In genomic region chr2:157413342-157414035, GRCh38 we compare ENCODE assay signal across 9 cellular contexts. TPM values are rescaled to one million over a fixed set of nuclear protein-coding genes. Genes with fewer than 3 reads are reported as not detected.
A peak's percentile ranks its signal among the peaks of the same experiment; 100 is the strongest.
DNase-seq lines count a peak whose midpoint lies in the region; ATAC-seq and FAIRE-seq lines count a peak whose summit lies in the region.
"Had no signal": no experiment of that assay in that cellular context is flagged by ENCODE, and none has a peak within 500 bp of the region (broad histone marks: within the 10 kb centered on the region; RNA-seq: fewer than 3 reads in every experiment).

No MANE protein-coding gene starts in this region.

- H3K4me1 ChIP-seq in GM23248 (ENCODE audit: insufficient read depth), result no peaks in the 10 kb centered on the region

- no peak overlapping the region for H3K27ac ChIP-seq in GM23248
- H3K27ac ChIP-seq: C4-2B had no signal

- peaks cover 51% of the 10 kb centered on the region for H3K36me3 Mint-ChIP-seq in activated naive CD4-positive, alpha-beta T cell treated with anti-CD3 and anti-CD28 coated beads, Interleukin-2, amount 50 U/mL, for 24 hours

- H3F3A ChIP-seq in GM23248 (ENCODE audit: insufficient read depth), result no peaks in the 10 kb centered on the region

- in situ Hi-C loops in GM23248 (cut with MboI), result no loop called here

- no peaks in the 10 kb centered on the region for H3K9me3 ChIP-seq in GM23248 (ENCODE audit: low read depth)

- H3K79me2 ChIP-seq in GM23248 (ENCODE audit: insufficient read depth), result no peaks in the 10 kb centered on the region

- H3K36me3 ChIP-seq in GM23248 (ENCODE audit: low read depth), result no peaks in the 10 kb centered on the region

- H2AFZ ChIP-seq in GM23248, result no peak overlapping the region

- peak overlapping the region; percentile 100 for H3K27ac Mint-ChIP-seq in activated naive CD4-positive, alpha-beta T cell treated with anti-CD3 and anti-CD28 coated beads, Interleukin-2, amount 50 U/mL, for 24 hours

- no peaks in the 10 kb centered on the region for H3K9me2 ChIP-seq in GM23248 (ENCODE audit: insufficient read depth)

- H4K20me1 ChIP-seq in GM23248 (ENCODE audit: insufficient read depth), result no peaks in the 10 kb centered on the region

- DNase-seq in stimulated activated CD4-positive, alpha-beta T cell treated with anti-CD3 and anti-CD28 coated beads, Interleukin-12 subunit alpha, Interleukin-12 subunit beta, amount 100 ng/mL, for 48 hours (ENCODE audit: low read depth in 2 of 3, low spot score in 1 of 3), result peak in 2 of 3 donors; percentile 28 to 54
- no peak for DNase-seq in stimulated activated CD4-positive, alpha-beta T cell treated with anti-CD3 and anti-CD28 coated beads, Interleukin-12 subunit alpha, Interleukin-12 subunit beta, amount 100 ng/mL, for 4 hours
- DNase-seq in urothelium cell line (ENCODE audit: low spot score) (no peak), EL (no peak), NCI-H1436 treated with DMSO at 0.1 percent for 48 hours (lab: John Stamatoyannopoulos, UW) (no peak), GM23248 (no peak)

- FAIRE-seq in urothelium cell line (lab: Jason Lieb, UNC), result peak; percentile 73

- H3K27me3 ChIP-seq in GM23248 (replicated peaks; ENCODE audit: insufficient read depth), result no peaks in the 10 kb centered on the region

- peaks cover 6% of the 10 kb centered on the region for H3K9me3 Mint-ChIP-seq in activated naive CD4-positive, alpha-beta T cell treated with anti-CD3 and anti-CD28 coated beads, Interleukin-2, amount 50 U/mL, for 24 hours

- peaks cover 92% of the 10 kb centered on the region for H3K4me1 Mint-ChIP-seq in activated naive CD4-positive, alpha-beta T cell treated with anti-CD3 and anti-CD28 coated beads, Interleukin-2, amount 50 U/mL, for 24 hours

- peak overlapping the region; percentile 86 for H3K4me3 Mint-ChIP-seq in activated naive CD4-positive, alpha-beta T cell treated with anti-CD3 and anti-CD28 coated beads, Interleukin-2, amount 50 U/mL, for 24 hours

- no peaks in the 10 kb centered on the region for H3K27me3 Mint-ChIP-seq in activated naive CD4-positive, alpha-beta T cell treated with anti-CD3 and anti-CD28 coated beads, Interleukin-2, amount 50 U/mL, for 24 hours

- H3K4me2 ChIP-seq in GM23248 (ENCODE audit: unreplicated experiment), result no peak overlapping the region

- H3K9ac ChIP-seq in GM23248, result no peak overlapping the region

- ATAC-seq in HG03280 (IDR thresholded peaks at IDR 0.05; ENCODE audit: unreplicated experiment), result peak; percentile 80

- WGBS in GM23248 (ENCODE audit: low coverage in 1 of 2, low lambda C conversion rate in 2 of 2, missing lambda C conversion rate in 2 of 2), 2 experiments, result 64 to 68% methylated on average over 4 of the region's 4 CpGs

- no peak overlapping the region for H3K4me3 ChIP-seq in GM23248

RNA-seq across cellular contexts. Expression of gene CYTIP, which starts 30.4 kb away (rescaled TPM):
- total RNA-seq in GM23248 (2014; rRNA removed; shearing (Covaris generic)), result not detected in 2 replicates
- polyA plus RNA-seq in GM23248 (2016; fragmentation: Nextera tagmentation; extraction: Ambion mirVana), result not detected in 2 replicates

Comparison
In these comparisons a context has a peak if more than half of its experiments do, and no peak if none do; other contexts are left out.
1. DNase-seq: peak in stimulated activated CD4-positive, alpha-beta T cell treated with anti-CD3 and anti-CD28 coated beads, Interleukin-12 subunit alpha, Interleukin-12 subunit beta, amount 100 ng/mL, for 48 hours (2 of 3); none in stimulated activated CD4-positive, alpha-beta T cell treated with anti-CD3 and anti-CD28 coated beads, Interleukin-12 subunit alpha, Interleukin-12 subunit beta, amount 100 ng/mL, for 4 hours (single experiment), urothelium cell line (single experiment), EL (single experiment), NCI-H1436 treated with DMSO at 0.1 percent for 48 hours (single experiment) and GM23248 (single experiment).